In genomic region chr12:107221909-107222308, GRCh38 we compare ENCODE assay signal across 24 cellular contexts.
"Had no signal": no experiment of that assay in that cellular context is flagged by ENCODE, and none has a peak within 500 bp of the region (broad histone marks: within the 10 kb centered on the region; RNA-seq: fewer than 3 reads in every experiment).

No MANE protein-coding gene starts in this region.

- ATAC-seq: Panc1 had no signal

- H3K4me3 Mint-ChIP-seq: activated CD4-positive, alpha-beta T cell treated with anti-CD3 and anti-CD28 coated beads, Interleukin-2, amount 10 ng/mL, durations not matched to agents 24 days and 14 days; activated naive CD4-positive, alpha-beta T cell treated with anti-CD3 and anti-CD28 coated beads for 36 hours; activated naive CD8-positive, alpha-beta T cell; activated T-cell treated with anti-CD3 and anti-CD28 coated beads, Interleukin-2, amount 50 U/mL, for 24 hours; central memory CD8-positive, alpha-beta T cell had no signal

- DNase-seq: activated CD4-positive, alpha-beta T cell treated with anti-CD3 and anti-CD28 coated beads for 1 hour; activated CD4-positive, alpha-beta T cell treated with anti-CD3 and anti-CD28 coated beads, Interleukin-2, amount 10 ng/mL, durations not matched to agents 24 days and 14 days; activated CD4-positive, alpha-beta T cell treated with anti-CD3 and anti-CD28 coated beads, Interleukin-2, amount 50 U/mL, for 48 hours; activated CD4-positive, CD25-positive, alpha-beta regulatory T cell; activated CD8-positive, alpha-beta memory T cell treated with anti-CD3 and anti-CD28 coated beads for 24 hours; activated gamma-delta T cell; activated naive CD4-positive, alpha-beta T cell treated with anti-CD3 and anti-CD28 coated beads for 36 hours; activated T-cell treated with anti-CD3 and anti-CD28 coated beads, Interleukin-2, amount 50 U/mL, for 24 hours; amygdala; MM.1S; MV-4-11; NCI-H1092; NCI-H1436 treated with DMSO at 0.1 percent for 48 hours; NCI-H1694 treated with DMSO at 0.1 percent for 48 hours; NCI-H2029; NCI-H345; NCI-H524 treated with DMSO at 0.1 percent for 48 hours; SHP77; T1000; WERI-Rb-1 had no signal

- H3K9me3 Mint-ChIP-seq: activated naive CD4-positive, alpha-beta T cell treated with anti-CD3 and anti-CD28 coated beads for 36 hours; activated T-helper 2 cell treated with anti-CD3 and anti-CD28 coated beads, Interferon-gamma antibody, Interleukin-2, Interleukin-4, amounts not matched to agents 10 μg/mL and 5 μg/mL and 100 μg/mL, durations not matched to agents 14 hours and 24 hours and 36 hours; central memory CD8-positive, alpha-beta T cell had no signal

- H3K27ac Mint-ChIP-seq: activated CD4-positive, alpha-beta T cell treated with anti-CD3 and anti-CD28 coated beads, Interleukin-2, amount 10 ng/mL, durations not matched to agents 24 days and 14 days; activated naive CD4-positive, alpha-beta T cell treated with anti-CD3 and anti-CD28 coated beads for 36 hours; activated naive CD8-positive, alpha-beta T cell; activated T-cell treated with anti-CD3 and anti-CD28 coated beads, Interleukin-2, amount 50 U/mL, for 24 hours; activated T-helper 2 cell treated with anti-CD3 and anti-CD28 coated beads, Interferon-gamma antibody, Interleukin-2, Interleukin-4, amounts not matched to agents 10 μg/mL and 5 μg/mL and 100 μg/mL, durations not matched to agents 14 hours and 24 hours and 36 hours had no signal

- H3K4me1 Mint-ChIP-seq: activated CD4-positive, alpha-beta T cell treated with anti-CD3 and anti-CD28 coated beads, Interleukin-2, amount 10 ng/mL, durations not matched to agents 24 days and 14 days; central memory CD8-positive, alpha-beta T cell had no signal
